Comparison of ENCODE assay signal across 11 cellular contexts in genomic region chr4:184437988-184438774, GRCh38. TPM values are rescaled to one million over a fixed set of nuclear protein-coding genes. Genes with fewer than 3 reads are reported as not detected.
A peak's percentile ranks its signal among the peaks of the same experiment; 100 is the strongest.
DNase-seq lines count a peak whose midpoint lies in the region; ATAC-seq and TF ChIP-seq lines count a peak whose summit lies in the region.
"Had no signal": no experiment of that assay in that cellular context is flagged by ENCODE, and none has a peak within 500 bp of the region (broad histone marks: within the 10 kb centered on the region; RNA-seq: fewer than 3 reads in every experiment).

No MANE protein-coding gene starts in this region.

- H3K4me1 Mint-ChIP-seq in memory B cell: peaks cover 49% of the 10 kb centered on the region

- H3K27me3 ChIP-seq in HUES48 (ENCODE audit: control insufficient read depth, insufficient read depth, low read length): no peaks in the 10 kb centered on the region
- H3K27me3 ChIP-seq in left ventricle myocardium inferior (ENCODE audit: low read depth): no peaks in the 10 kb centered on the region

- H3K4me1 ChIP-seq in HUES48 (ENCODE audit: control insufficient read depth, insufficient read depth, low read length): peaks cover 33% of the 10 kb centered on the region
- H3K4me1 ChIP-seq in left ventricle myocardium inferior: peaks cover 86% of the 10 kb centered on the region

- no peaks in the 10 kb centered on the region for H3K27me3 Mint-ChIP-seq in memory B cell
- H3K27me3 Mint-ChIP-seq: IgD-negative memory B cell had no signal

- intact Hi-C loops in left ventricle myocardium inferior (cut with micrococcal nuclease): no loop called here

- H3K36me3 ChIP-seq in HUES48 (ENCODE audit: control insufficient read depth, insufficient read depth, low read length): no peaks in the 10 kb centered on the region
- no peaks in the 10 kb centered on the region for H3K36me3 ChIP-seq in left ventricle myocardium inferior

- DNase-seq in GDM1 (lab: John Stamatoyannopoulos, UW) (peak; percentile 13), OCI-M1 (lab: John Stamatoyannopoulos, UW) (peak; percentile 22), memory B cell (ENCODE audit: low spot score in 2 of 2) (no peak), left ventricle myocardium inferior (no peak)
- no peak for DNase-seq in stimulated activated CD4-positive, alpha-beta T cell treated with anti-CD3 and anti-CD28 coated beads, Interleukin-15, amount 100 ng/mL, for 24 hours
- DNase-seq: SHP77 treated with DMSO at 0.1 percent for 48 hours had no signal

- peaks cover 4% of the 10 kb centered on the region for H3K36me3 Mint-ChIP-seq in memory B cell
- H3K36me3 Mint-ChIP-seq: IgD-negative memory B cell had no signal

- ATAC-seq in memory B cell (ENCODE audit: low read depth) (peak; percentile 84), HG02571 (IDR thresholded peaks at IDR 0.05; ENCODE audit: unreplicated experiment) (no peak), HG03521 (IDR thresholded peaks at IDR 0.05; ENCODE audit: unreplicated experiment) (no peak)

- no peak for TF ChIP-seq CTCF in left ventricle myocardium inferior (IDR thresholded peaks at IDR 0.05; ENCODE audit: borderline replicate concordance)

- no peak overlapping the region for H3K4me3 ChIP-seq in HUES48 (ENCODE audit: low read depth, low read length)
- no peak overlapping the region for H3K4me3 ChIP-seq in left ventricle myocardium inferior
- H3K4me3 ChIP-seq: skin epidermis had no signal

- no peaks in the 10 kb centered on the region for H3K9me3 Mint-ChIP-seq in memory B cell
- H3K9me3 Mint-ChIP-seq: IgD-negative memory B cell had no signal

- H3K27ac Mint-ChIP-seq in memory B cell: peak overlapping the region; percentile 83

- peak overlapping the region; percentile 4 for H3K27ac ChIP-seq in HUES48 (ENCODE audit: low read depth, low read length)
- no peak overlapping the region for H3K27ac ChIP-seq in left ventricle myocardium inferior (replicated peaks)

- H3K9me3 ChIP-seq in HUES48 (ENCODE audit: control insufficient read depth, insufficient read depth, low read length): no peaks in the 10 kb centered on the region
- H3K9me3 ChIP-seq in left ventricle myocardium inferior (replicated peaks): no peaks in the 10 kb centered on the region

- peak overlapping the region; percentile 8 for H3K4me3 Mint-ChIP-seq in memory B cell

- H3K9ac ChIP-seq in HUES48 (ENCODE audit: low read depth, low read length): no peak overlapping the region

RNA-seq across cellular contexts. Expression of gene IRF2, which starts 36.2 kb away (rescaled TPM):
- total RNA-seq in left ventricle myocardium inferior: 25.9 TPM

Comparison
In these comparisons a context has a peak if more than half of its experiments do, and no peak if none do; other contexts are left out.
1. DNase-seq: peak in GDM1 (single experiment) and OCI-M1 (single experiment); none in memory B cell (0 of 2), stimulated activated CD4-positive, alpha-beta T cell treated with anti-CD3 and anti-CD28 coated beads, Interleukin-15, amount 100 ng/mL, for 24 hours (single experiment) and left ventricle myocardium inferior (single experiment).